ENCODE assay signal across 1 cellular context in genomic region chr11:110497204-110497987, GRCh38.
TF ChIP-seq lines count a peak whose summit lies in the region.

No MANE protein-coding gene starts in this region.

TF ChIP-seq in IMR-90, 13 proteins besides CTCF, POLR2A, EP300 and RAD21:
- TF ChIP-seq MAFK (IDR thresholded peaks at IDR 0.05; ENCODE audit: low read depth, low read length) = no peak
- TF ChIP-seq SMC3 (IDR thresholded peaks at IDR 0.05; ENCODE audit: low read depth, low read length) = no peak
- TF ChIP-seq RFX5 (IDR thresholded peaks at IDR 0.05; ENCODE audit: low read depth, low read length) = no peak
- TF ChIP-seq CEBPB (IDR thresholded peaks at IDR 0.05; ENCODE audit: low read depth, low read length) = peak; percentile 19; the same call in 1 of the 2 replicates
- TF ChIP-seq, protein P1, sequence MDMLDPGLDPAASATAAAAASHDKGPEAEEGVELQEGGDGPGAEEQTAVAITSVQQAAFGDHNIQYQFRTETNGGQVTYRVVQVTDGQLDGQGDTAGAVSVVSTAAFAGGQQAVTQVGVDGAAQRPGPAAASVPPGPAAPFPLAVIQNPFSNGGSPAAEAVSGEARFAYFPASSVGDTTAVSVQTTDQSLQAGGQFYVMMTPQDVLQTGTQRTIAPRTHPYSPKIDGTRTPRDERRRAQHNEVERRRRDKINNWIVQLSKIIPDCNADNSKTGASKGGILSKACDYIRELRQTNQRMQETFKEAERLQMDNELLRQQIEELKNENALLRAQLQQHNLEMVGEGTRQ (IDR thresholded peaks at IDR 0.05; ENCODE audit: low read depth, low read length) = no peak
